Comparison of ENCODE assay signal across 8 cellular contexts in genomic region chr4:138766332-138766731, GRCh38.
"Had no signal": no experiment of that assay in that cellular context is flagged by ENCODE, and none has a peak within 500 bp of the region (broad histone marks: within the 10 kb centered on the region; RNA-seq: fewer than 3 reads in every experiment).

No MANE protein-coding gene starts in this region.

- DNase-seq: GM23248, GOT3, H7, HFFc6 had no signal

- ATAC-seq: HCT116, HepG2 had no signal

- H3K9me3 Mint-ChIP-seq: HFFc6 had no signal

- H3K9me3 ChIP-seq: HAP-1 had no signal

- H3K4me3 ChIP-seq: GM23248, HAP-1 had no signal

- H3K4me3 Mint-ChIP-seq: HFFc6 had no signal

- H3K27ac ChIP-seq: GM23248, HL-60 had no signal

- H3K4me1 ChIP-seq: HAP-1 had no signal

- H3K27ac Mint-ChIP-seq: HFFc6 had no signal

- H3K36me3 ChIP-seq: HAP-1 had no signal
